ENCODE assay signal across 8 cellular contexts in the genomic region with DNA sequence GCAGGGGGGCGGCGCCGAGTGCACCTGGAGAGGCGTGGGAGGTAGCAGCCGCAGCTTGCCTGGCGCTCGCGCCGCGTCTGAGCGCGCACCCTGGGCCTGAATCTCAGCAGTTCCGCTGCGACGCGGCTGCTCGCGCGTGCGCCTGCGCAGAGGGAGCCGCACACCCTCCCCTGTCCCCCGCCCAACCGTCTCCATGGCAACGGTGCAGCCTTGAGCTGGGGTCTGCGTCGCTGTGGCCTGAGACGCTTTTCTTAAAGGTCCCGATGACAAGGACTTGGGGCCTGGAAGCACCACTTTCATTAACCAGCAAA. TPM values are rescaled to one million over a fixed set of nuclear protein-coding genes. Genes with fewer than 3 reads are reported as not detected.
DNase-seq lines count a peak whose midpoint lies in the region; ATAC-seq and TF ChIP-seq lines count a peak whose summit lies in the region.

A gene with protein sequence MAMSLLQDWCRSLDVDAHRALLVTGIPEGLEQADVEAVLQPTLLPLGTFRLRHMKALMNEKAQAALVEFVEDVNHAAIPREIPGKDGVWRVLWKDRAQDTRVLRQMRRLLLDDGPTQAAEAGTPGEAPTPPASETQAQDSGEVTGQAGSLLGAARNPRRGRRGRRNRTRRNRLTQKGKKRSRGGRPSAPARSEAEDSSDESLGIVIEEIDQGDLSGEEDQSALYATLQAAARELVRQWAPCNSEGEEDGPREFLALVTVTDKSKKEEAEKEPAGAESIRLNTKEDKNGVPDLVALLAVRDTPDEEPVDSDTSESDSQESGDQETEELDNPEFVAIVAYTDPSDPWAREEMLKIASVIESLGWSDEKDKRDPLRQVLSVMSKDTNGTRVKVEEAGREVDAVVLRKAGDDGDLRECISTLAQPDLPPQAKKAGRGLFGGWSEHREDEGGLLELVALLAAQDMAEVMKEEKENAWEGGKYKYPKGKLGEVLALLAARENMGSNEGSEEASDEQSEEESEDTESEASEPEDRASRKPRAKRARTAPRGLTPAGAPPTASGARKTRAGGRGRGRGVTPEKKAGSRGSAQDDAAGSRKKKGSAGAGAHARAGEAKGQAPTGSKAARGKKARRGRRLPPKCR (minus strand): TSS at position 79 of the 311 bp plus-strand sequence. CDS start 402 bp downstream, outside the sequence.

- no peaks in the 10 kb centered on the region for H3K36me3 ChIP-seq in body of pancreas (replicated peaks in 1 of 2; ENCODE audit: insufficient read depth in 1 of 2, low read depth in 2 of 2)

- H3K4me3 ChIP-seq in body of pancreas: no peak within 1 kb of the TSS

- DNase-seq in DMS79 treated with DMSO at 0.1 percent for 48 hours (lab: John Stamatoyannopoulos, UW) (peak; percentile 86), NCI-H524 treated with DMSO at 0.1 percent for 48 hours (lab: John Stamatoyannopoulos, UW) (peak; percentile 22), body of pancreas (peak; percentile 64 to 80 (median 79)), iPS-NIHi7 (ENCODE audit: extremely low spot score) (peak; percentile 98)
- peak; percentile 58 for DNase-seq in stimulated activated CD4-positive, alpha-beta T cell treated with anti-CD3 and anti-CD28 coated beads, Interleukin-2, amount 100 ng/mL, for 4 hours (ENCODE audit: low read depth)

- no peaks in the 10 kb centered on the region for H3K9me3 ChIP-seq in body of pancreas

- WGBS in body of pancreas, 2 donors: 10% methylated on average over 29 of the region's 29 CpGs; no CpG with 5 or more reads in 1 of the 2 donors

- H3K27ac ChIP-seq in body of pancreas: peak within 1 kb of the TSS in 1 of 4 donors; percentile 5

- TF ChIP-seq POLR2A in body of pancreas (IDR thresholded peaks at IDR 0.05) (peak in 2 of 3 donors; percentile 39 to 45), GM18505 (IDR thresholded peaks at IDR 0.05; ENCODE audit: borderline replicate concordance, extremely low read depth, insufficient read depth, insufficient read length) (no peak)

- intact Hi-C loops in body of pancreas (cut with DNase I): loop anchor here (10.0 kb wide), 1 partner anchor 211 kb away; no protein-coding TSS in a partner anchor

- peaks cover 11% of the 10 kb centered on the region for H3K4me1 ChIP-seq in body of pancreas

- ATAC-seq in body of pancreas (peak; percentile 72), GM21723 (IDR thresholded peaks at IDR 0.05; ENCODE audit: unreplicated experiment) (no peak), HG02642 (IDR thresholded peaks at IDR 0.05; ENCODE audit: poor library complexity, unreplicated experiment) (no peak), GM18505 (IDR thresholded peaks at IDR 0.05; ENCODE audit: unreplicated experiment) (no peak)

- TF ChIP-seq CTCF in body of pancreas (IDR thresholded peaks at IDR 0.05): no peak

- H3K27me3 ChIP-seq in body of pancreas: no peaks in the 10 kb centered on the region

RNA-seq across cellular contexts. Expression of the gene that starts here (rescaled TPM):
- total RNA-seq in body of pancreas: 1 to 10 TPM; 2.1 to 2.6 TPM

Comparison
In these comparisons a context has a peak if more than half of its experiments do, and no peak if none do; other contexts are left out.
1. DNase-seq: peak in every context shown above with its lines; median percentile 98 in iPS-NIHi7; 86 in DMS79 treated with DMSO at 0.1 percent for 48 hours; 79 in body of pancreas; 58 in stimulated activated CD4-positive, alpha-beta T cell treated with anti-CD3 and anti-CD28 coated beads, Interleukin-2, amount 100 ng/mL, for 4 hours; 22 in NCI-H524 treated with DMSO at 0.1 percent for 48 hours.